ENCODE assay signal across 17 cellular contexts in genomic region chr1:211332036-211332616, GRCh38. TPM values are rescaled to one million over a fixed set of nuclear protein-coding genes. Genes with fewer than 3 reads are reported as not detected.
A peak's percentile ranks its signal among the peaks of the same experiment; 100 is the strongest.
DNase-seq lines count a peak whose midpoint lies in the region; ATAC-seq and TF ChIP-seq lines count a peak whose summit lies in the region.
"Had no signal": no experiment of that assay in that cellular context is flagged by ENCODE, and none has a peak within 500 bp of the region (broad histone marks: within the 10 kb centered on the region; RNA-seq: fewer than 3 reads in every experiment).

No MANE protein-coding gene starts in this region.

- no peak overlapping the region for H3K4me3 ChIP-seq in left ventricle myocardium inferior
- H3K4me3 ChIP-seq: HAP-1, heart left ventricle had no signal

- H3K9me3 ChIP-seq in left ventricle myocardium inferior (replicated peaks) = no peaks in the 10 kb centered on the region
- H3K9me3 ChIP-seq: HAP-1, heart left ventricle had no signal

- no peaks in the 10 kb centered on the region for H3K9me3 Mint-ChIP-seq in activated T-cell treated with anti-CD3 and anti-CD28 coated beads, Interleukin-2, amount 50 U/mL, for 72 hours
- H3K9me3 Mint-ChIP-seq in stimulated activated effector memory CD8-positive, alpha-beta T cell treated with anti-CD3 and anti-CD28 coated beads, Interleukin-12 subunit alpha, Interleukin-12 subunit beta, amount 100 ng/mL, for 72 hours = no peaks in the 10 kb centered on the region

- peak overlapping the region in 1 of 2 donors; percentile 2 for H3K4me3 Mint-ChIP-seq in activated T-cell treated with anti-CD3 and anti-CD28 coated beads, Interleukin-2, amount 50 U/mL, for 72 hours
- no peak overlapping the region for H3K4me3 Mint-ChIP-seq in stimulated activated effector memory CD8-positive, alpha-beta T cell treated with anti-CD3 and anti-CD28 coated beads, Interleukin-12 subunit alpha, Interleukin-12 subunit beta, amount 100 ng/mL, for 72 hours

- no peak for ATAC-seq in activated T-cell treated with anti-CD3 and anti-CD28 coated beads, Interleukin-2, amount 50 U/mL, for 72 hours (replicated peaks in 1 of 2)
- ATAC-seq in stimulated activated effector memory CD8-positive, alpha-beta T cell treated with anti-CD3 and anti-CD28 coated beads, Interleukin-12 subunit alpha, Interleukin-12 subunit beta, amount 100 ng/mL, for 72 hours = no peak
- ATAC-seq in HG02981 (IDR thresholded peaks at IDR 0.05; ENCODE audit: unreplicated experiment) (no peak), GM19328 (IDR thresholded peaks at IDR 0.05; ENCODE audit: unreplicated experiment) (no peak)
- ATAC-seq: heart left ventricle, left lobe of liver, right cardiac atrium had no signal

- peaks cover 92% of the 10 kb centered on the region for H3K4me1 Mint-ChIP-seq in activated T-cell treated with anti-CD3 and anti-CD28 coated beads, Interleukin-2, amount 50 U/mL, for 72 hours (ENCODE audit: low read depth)
- H3K4me1 Mint-ChIP-seq in stimulated activated effector memory CD8-positive, alpha-beta T cell treated with anti-CD3 and anti-CD28 coated beads, Interleukin-12 subunit alpha, Interleukin-12 subunit beta, amount 100 ng/mL, for 72 hours = peaks cover 90% of the 10 kb centered on the region

- peaks cover 30% of the 10 kb centered on the region for H3K4me1 ChIP-seq in left ventricle myocardium inferior

- no peaks in the 10 kb centered on the region for H3K36me3 ChIP-seq in left ventricle myocardium inferior
- H3K36me3 ChIP-seq: HAP-1, heart left ventricle had no signal

- no peak for DNase-seq in activated T-cell treated with anti-CD3 and anti-CD28 coated beads, Interleukin-2, amount 50 U/mL, for 72 hours
- DNase-seq in activated T-cell treated with anti-CD3 and anti-CD28 coated beads for 4 hours (no peak), NCI-H2227 (lab: John Stamatoyannopoulos, UW; ENCODE audit: unreplicated experiment) (peak; percentile 56), caudate nucleus (lab: John Stamatoyannopoulos, UW) (no peak), left ventricle myocardium inferior (no peak)
- DNase-seq in stimulated activated effector memory CD8-positive, alpha-beta T cell treated with anti-CD3 and anti-CD28 coated beads, Interleukin-12 subunit alpha, Interleukin-12 subunit beta, amount 100 ng/mL, for 72 hours (ENCODE audit: low spot score in 2 of 2) = peak in 1 of 2 donors; percentile 44
- DNase-seq: activated CD4-positive, CD25-positive, alpha-beta regulatory T cell treated with anti-CD3 and anti-CD28 coated beads, Interleukin-2, amount 50 U/mL, for 72 hours; activated gamma-delta T cell treated with Interleukin-2 at 50 U/mL for 16 hours; AML-193; heart left ventricle; right cardiac atrium; stimulated activated CD4-positive, alpha-beta T cell treated with anti-CD3 and anti-CD28 coated beads, Interleukin-4, amount 100 ng/mL, for 4 hours; stimulated activated naive CD4-positive, alpha-beta T cell treated with Interleukin-2 at 50 U/mL for 16 hours had no signal

- H3K27me3 ChIP-seq in left ventricle myocardium inferior (ENCODE audit: low read depth) = no peaks in the 10 kb centered on the region
- H3K27me3 ChIP-seq: heart left ventricle had no signal

- no peaks in the 10 kb centered on the region for H3K27me3 Mint-ChIP-seq in activated T-cell treated with anti-CD3 and anti-CD28 coated beads, Interleukin-2, amount 50 U/mL, for 72 hours (ENCODE audit: low read depth)

- H3K27ac ChIP-seq in caudate nucleus (ENCODE audit: low read depth, low read length) = peak overlapping the region; percentile 2
- no peak overlapping the region for H3K27ac ChIP-seq in left ventricle myocardium inferior (replicated peaks)
- H3K27ac ChIP-seq: heart left ventricle had no signal

- intact Hi-C loops in left ventricle myocardium inferior (cut with micrococcal nuclease) = no loop called here

- peak overlapping the region; percentile 25 for H3K27ac Mint-ChIP-seq in activated T-cell treated with anti-CD3 and anti-CD28 coated beads, Interleukin-2, amount 50 U/mL, for 72 hours
- H3K27ac Mint-ChIP-seq in stimulated activated effector memory CD8-positive, alpha-beta T cell treated with anti-CD3 and anti-CD28 coated beads, Interleukin-12 subunit alpha, Interleukin-12 subunit beta, amount 100 ng/mL, for 72 hours = peak overlapping the region; percentile 97

- no peak for TF ChIP-seq CTCF in left ventricle myocardium inferior (IDR thresholded peaks at IDR 0.05; ENCODE audit: borderline replicate concordance)

- H3K36me3 Mint-ChIP-seq in activated T-cell treated with anti-CD3 and anti-CD28 coated beads, Interleukin-2, amount 50 U/mL, for 72 hours (ENCODE audit: insufficient read depth in 2 of 2) = peaks cover 1 to 5% of the 10 kb centered on the region in 2 donors
- H3K36me3 Mint-ChIP-seq in stimulated activated effector memory CD8-positive, alpha-beta T cell treated with anti-CD3 and anti-CD28 coated beads, Interleukin-12 subunit alpha, Interleukin-12 subunit beta, amount 100 ng/mL, for 72 hours = peaks cover 20% of the 10 kb centered on the region

RNA-seq across cellular contexts. Expression of gene TRAF5, which starts 5.5 kb away (rescaled TPM):
- total RNA-seq in activated T-cell treated with anti-CD3 and anti-CD28 coated beads, Interleukin-2, amount 50 U/mL, for 72 hours = 10 to 100 TPM; 28.8 to 38.6 TPM
- total RNA-seq in left ventricle myocardium inferior = 1.5 TPM

Comparison
In these comparisons a context has a peak if more than half of its experiments do, and no peak if none do; other contexts are left out.
1. RNA of gene TRAF5, which starts 5.5 kb away (total RNA-seq): 28.8 to 38.6 TPM in activated T-cell treated with anti-CD3 and anti-CD28 coated beads, Interleukin-2, amount 50 U/mL, for 72 hours; 1.5 TPM in left ventricle myocardium inferior (single experiment); every median in the first group is over 10 times any median in the second.